Comparison of ENCODE assay signal across 1 cellular context in genomic region chr15:90405208-90405607, GRCh38.
TF ChIP-seq lines count a peak whose summit lies in the region.

No MANE protein-coding gene starts in this region.

TF ChIP-seq in HepG2, 621 proteins besides CTCF, POLR2A, EP300 and RAD21:
- no peak for TF ChIP-seq EZH2 (conservative IDR thresholded peaks at IDR 0.05; ENCODE audit: low read depth, low read length)
- no peak for TF ChIP-seq HBP1 (CRISPR knock-in tag; IDR thresholded peaks at IDR 0.05; ENCODE audit: low read depth)
- TF ChIP-seq ZMAT3 (CRISPR knock-in tag; conservative IDR thresholded peaks at IDR 0.05): no peak
- no peak for TF ChIP-seq FOXO1 (CRISPR knock-in tag; IDR thresholded peaks at IDR 0.05)
- TF ChIP-seq FOXM1 (CRISPR knock-in tag; IDR thresholded peaks at IDR 0.05): no peak
- no peak for TF ChIP-seq ZHX2 (IDR thresholded peaks at IDR 0.05; ENCODE audit: low read depth)
- TF ChIP-seq ZHX2 (CRISPR knock-in tag; IDR thresholded peaks at IDR 0.05; ENCODE audit: borderline replicate concordance): no peak
- TF ChIP-seq AGO1 (IDR thresholded peaks at IDR 0.05; ENCODE audit: low read depth, low read length, poor library complexity, severe bottlenecking): no peak
- no peak for TF ChIP-seq NCOA5 (CRISPR knock-in tag; IDR thresholded peaks at IDR 0.05)
TF ChIP-seq in HepG2: peak in this region for 0.
